17 cellular contexts compared by ENCODE assay signal in genomic region chr10:5738427-5738826, GRCh38. TPM values are rescaled to one million over a fixed set of nuclear protein-coding genes. Genes with fewer than 3 reads are reported as not detected.
A peak's percentile ranks its signal among the peaks of the same experiment; 100 is the strongest.
DNase-seq lines count a peak whose midpoint lies in the region; ATAC-seq and TF ChIP-seq lines count a peak whose summit lies in the region.
"Had no signal": no experiment of that assay in that cellular context is flagged by ENCODE, and none has a peak within 500 bp of the region (broad histone marks: within the 10 kb centered on the region; RNA-seq: fewer than 3 reads in every experiment).

No MANE protein-coding gene starts in this region.

- H3K4me1 ChIP-seq in CD8-positive, alpha-beta T cell (ENCODE audit: insufficient read depth, low read length) = no peaks in the 10 kb centered on the region
- H3K4me1 ChIP-seq in HEK293 (ENCODE audit: control insufficient read depth, insufficient read depth, low read length) = no peaks in the 10 kb centered on the region; the same call in 1 of the 2 replicates
- no peaks in the 10 kb centered on the region for H3K4me1 ChIP-seq in psoas muscle

- no peaks in the 10 kb centered on the region for H3K27me3 ChIP-seq in CD8-positive, alpha-beta T cell (ENCODE audit: insufficient read depth, low read length)
- no peaks in the 10 kb centered on the region for H3K27me3 ChIP-seq in psoas muscle (ENCODE audit: insufficient read depth in 3 of 3, low read length in 2 of 3)

- POLR2A ChIA-PET in CD8-positive, alpha-beta T cell (lab: Charles Lee) = no interaction called here
- POLR2A ChIA-PET in HEK293 (lab: Yijun Ruan, JAX) = no interaction called here

- no peak overlapping the region for H3K27ac ChIP-seq in CD8-positive, alpha-beta T cell (ENCODE audit: low read depth, low read length)
- H3K27ac ChIP-seq in HEK293 (ENCODE audit: extremely low read depth, low read depth, low read length) = no peak overlapping the region
- H3K27ac ChIP-seq in psoas muscle = no peak overlapping the region

- H3K36me3 Mint-ChIP-seq in CD8-positive, alpha-beta T cell = peaks cover 76% of the 10 kb centered on the region
- H3K36me3 Mint-ChIP-seq in activated T-helper 17 cell treated with anti-CD3 and anti-CD28 coated beads, Interleukin-2, amount 50 U/mL, for 72 hours (ENCODE audit: low read depth) = peaks cover 96% of the 10 kb centered on the region

- CTCF ChIA-PET in CD8-positive, alpha-beta T cell (lab: Charles Lee) = no interaction called here
- CTCF ChIA-PET in HEK293 (lab: Yijun Ruan, JAX) = no interaction called here

- no peaks in the 10 kb centered on the region for H3K9me3 Mint-ChIP-seq in CD8-positive, alpha-beta T cell
- H3K9me3 Mint-ChIP-seq in activated T-helper 17 cell treated with anti-CD3 and anti-CD28 coated beads, Interleukin-2, amount 50 U/mL, for 72 hours = no peaks in the 10 kb centered on the region
- H3K9me3 Mint-ChIP-seq: CD8-positive, alpha-beta memory T cell; GM23338; H9; HFFc6 had no signal

- intact Hi-C loops in CD8-positive, alpha-beta T cell (cut with DNase I, micrococcal nuclease) = no loop called here
- intact Hi-C loops in psoas muscle (cut with DNase I) = no loop called here

- no peak overlapping the region for H3K4me3 Mint-ChIP-seq in CD8-positive, alpha-beta T cell
- H3K4me3 Mint-ChIP-seq in activated T-helper 17 cell treated with anti-CD3 and anti-CD28 coated beads, Interleukin-2, amount 50 U/mL, for 72 hours = no peak overlapping the region
- H3K4me3 Mint-ChIP-seq: CD8-positive, alpha-beta memory T cell; GM23338; H9; HFFc6 had no signal

- peak overlapping the region; percentile 20 for H3K27ac Mint-ChIP-seq in CD8-positive, alpha-beta T cell
- no peak overlapping the region for H3K27ac Mint-ChIP-seq in activated T-helper 17 cell treated with anti-CD3 and anti-CD28 coated beads, Interleukin-2, amount 50 U/mL, for 72 hours
- H3K27ac Mint-ChIP-seq: GM23338, H9, HFFc6 had no signal

- no peak overlapping the region for H3K4me3 ChIP-seq in CD8-positive, alpha-beta T cell (ENCODE audit: low read depth, low read length)
- H3K4me3 ChIP-seq in HEK293 (ENCODE audit: low read depth, low read length) = no peak overlapping the region
- H3K4me3 ChIP-seq in epithelial cell of esophagus (ENCODE audit: low read length) = no peak overlapping the region
- H3K4me3 ChIP-seq in psoas muscle = no peak overlapping the region
- H3K4me3 ChIP-seq: GM12878, GM23338 had no signal

- ATAC-seq in CD8-positive, alpha-beta T cell = no peak
- ATAC-seq in psoas muscle = no peak
- ATAC-seq in activated T-helper 17 cell treated with anti-CD3 and anti-CD28 coated beads, Interleukin-2, amount 50 U/mL, for 72 hours (replicated peaks) = no peak
- ATAC-seq: GM12878, GM23338, HCT116 had no signal

- no peak for DNase-seq in CD8-positive, alpha-beta T cell
- DNase-seq in epithelial cell of esophagus (ENCODE audit: low read depth) = peak; percentile 18
- DNase-seq in NCI-H2171 (lab: John Stamatoyannopoulos, UW) = no peak
- DNase-seq in psoas muscle = no peak
- DNase-seq: C1 segment of cervical spinal cord; CD8-positive, alpha-beta memory T cell; DMS 273 treated with DMSO at 0.1 percent for 48 hours; DMS79; EL; GDM1; H9; HFFc6 had no signal

- 62 to 68% (median 63%) methylated on average over 2 of the region's 2 CpGs for WGBS in psoas muscle, 3 donors

- peaks cover 12% of the 10 kb centered on the region for H3K4me1 Mint-ChIP-seq in CD8-positive, alpha-beta T cell (ENCODE audit: low read depth)
- H3K4me1 Mint-ChIP-seq in activated T-helper 17 cell treated with anti-CD3 and anti-CD28 coated beads, Interleukin-2, amount 50 U/mL, for 72 hours = peaks cover 9% of the 10 kb centered on the region

- no peaks in the 10 kb centered on the region for H3K27me3 Mint-ChIP-seq in CD8-positive, alpha-beta T cell (ENCODE audit: low read depth)
- no peaks in the 10 kb centered on the region for H3K27me3 Mint-ChIP-seq in activated T-helper 17 cell treated with anti-CD3 and anti-CD28 coated beads, Interleukin-2, amount 50 U/mL, for 72 hours
- H3K27me3 Mint-ChIP-seq: CD8-positive, alpha-beta memory T cell had no signal

- TF ChIP-seq CTCF in CD8-positive, alpha-beta T cell (IDR thresholded peaks at IDR 0.05) = no peak
- TF ChIP-seq CTCF in HEK293 (tag by site-specific recombination; IDR thresholded peaks at IDR 0.05) (no peak), epithelial cell of esophagus (IDR thresholded peaks at IDR 0.05; ENCODE audit: insufficient read depth, low read depth, low read length, missing control alignments) (no peak), psoas muscle (IDR thresholded peaks at IDR 0.05) (no peak)

- H3K9me3 ChIP-seq in CD8-positive, alpha-beta T cell (ENCODE audit: low read length) = no peaks in the 10 kb centered on the region
- H3K9me3 ChIP-seq in HEK293 (ENCODE audit: control insufficient read depth, insufficient read depth, low read depth, low read length) (no peaks in the 10 kb centered on the region), psoas muscle (no peaks in the 10 kb centered on the region)

- H3K36me3 ChIP-seq in CD8-positive, alpha-beta T cell (ENCODE audit: insufficient read depth, low read length) = peaks cover 10% of the 10 kb centered on the region
- peaks cover 13 to 48% of the 10 kb centered on the region in 2 experiments for H3K36me3 ChIP-seq in HEK293 (ENCODE audit: control insufficient read depth in 2 of 2, insufficient read depth in 1 of 2, low read length in 2 of 2)
- peaks cover 0 to 91% of the 10 kb centered on the region in 2 donors for H3K36me3 ChIP-seq in psoas muscle (ENCODE audit: insufficient read depth in 1 of 2, low read depth in 1 of 2)

TF ChIP-seq in HEK293, 187 proteins besides CTCF, POLR2A, EP300 and RAD21:
- TF ChIP-seq, protein P1, sequence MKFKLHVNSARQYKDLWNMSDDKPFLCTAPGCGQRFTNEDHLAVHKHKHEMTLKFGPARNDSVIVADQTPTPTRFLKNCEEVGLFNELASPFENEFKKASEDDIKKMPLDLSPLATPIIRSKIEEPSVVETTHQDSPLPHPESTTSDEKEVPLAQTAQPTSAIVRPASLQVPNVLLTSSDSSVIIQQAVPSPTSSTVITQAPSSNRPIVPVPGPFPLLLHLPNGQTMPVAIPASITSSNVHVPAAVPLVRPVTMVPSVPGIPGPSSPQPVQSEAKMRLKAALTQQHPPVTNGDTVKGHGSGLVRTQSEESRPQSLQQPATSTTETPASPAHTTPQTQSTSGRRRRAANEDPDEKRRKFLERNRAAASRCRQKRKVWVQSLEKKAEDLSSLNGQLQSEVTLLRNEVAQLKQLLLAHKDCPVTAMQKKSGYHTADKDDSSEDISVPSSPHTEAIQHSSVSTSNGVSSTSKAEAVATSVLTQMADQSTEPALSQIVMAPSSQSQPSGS (tag by site-specific recombination; IDR thresholded peaks at IDR 0.05; ENCODE audit: low read depth) = peak; percentile 75
- TF ChIP-seq, protein P2, sequence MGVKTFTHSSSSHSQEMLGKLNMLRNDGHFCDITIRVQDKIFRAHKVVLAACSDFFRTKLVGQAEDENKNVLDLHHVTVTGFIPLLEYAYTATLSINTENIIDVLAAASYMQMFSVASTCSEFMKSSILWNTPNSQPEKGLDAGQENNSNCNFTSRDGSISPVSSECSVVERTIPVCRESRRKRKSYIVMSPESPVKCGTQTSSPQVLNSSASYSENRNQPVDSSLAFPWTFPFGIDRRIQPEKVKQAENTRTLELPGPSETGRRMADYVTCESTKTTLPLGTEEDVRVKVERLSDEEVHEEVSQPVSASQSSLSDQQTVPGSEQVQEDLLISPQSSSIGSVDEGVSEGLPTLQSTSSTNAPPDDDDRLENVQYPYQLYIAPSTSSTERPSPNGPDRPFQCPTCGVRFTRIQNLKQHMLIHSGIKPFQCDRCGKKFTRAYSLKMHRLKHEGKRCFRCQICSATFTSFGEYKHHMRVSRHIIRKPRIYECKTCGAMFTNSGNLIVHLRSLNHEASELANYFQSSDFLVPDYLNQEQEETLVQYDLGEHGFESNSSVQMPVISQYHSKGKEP (tag by site-specific recombination; IDR thresholded peaks at IDR 0.05) = no peak
- TF ChIP-seq ZNF707 (tag by site-specific recombination; IDR thresholded peaks at IDR 0.05) (no peak), ZNF629 (tag by site-specific recombination; IDR thresholded peaks at IDR 0.05) (peak; percentile 44; the same call in 1 of the 2 replicates)
TF ChIP-seq in HEK293: peak in this region for 2.

RNA-seq across cellular contexts. Expression of gene TASOR2, which starts 53.8 kb away (rescaled TPM):
- 10 to 100 TPM; 52.7 to 61.2 TPM for total RNA-seq in CD8-positive, alpha-beta T cell
- total RNA-seq in psoas muscle = 10 to 100 TPM; 31.5 to 45.6 (median 39.0) TPM
- polyA plus RNA-seq in psoas muscle = 10 to 100 TPM in 2 of 3 donors, 1 to 10 TPM in 1; 8.2 to 24.9 (median 12.1) TPM
- 10 to 100 TPM; 48.9 to 51.6 TPM for total RNA-seq in activated T-helper 17 cell treated with anti-CD3 and anti-CD28 coated beads, Interleukin-2, amount 50 U/mL, for 72 hours
